In genomic region chr5:55101556-55102276, GRCh38 we compare ENCODE assay signal across 1 cellular context.
TF ChIP-seq lines count a peak whose summit lies in the region.

No MANE protein-coding gene starts in this region.

TF ChIP-seq in SK-N-SH, 30 proteins besides CTCF, POLR2A, EP300 and RAD21 (continued from another document):
- TF ChIP-seq, protein P1, sequence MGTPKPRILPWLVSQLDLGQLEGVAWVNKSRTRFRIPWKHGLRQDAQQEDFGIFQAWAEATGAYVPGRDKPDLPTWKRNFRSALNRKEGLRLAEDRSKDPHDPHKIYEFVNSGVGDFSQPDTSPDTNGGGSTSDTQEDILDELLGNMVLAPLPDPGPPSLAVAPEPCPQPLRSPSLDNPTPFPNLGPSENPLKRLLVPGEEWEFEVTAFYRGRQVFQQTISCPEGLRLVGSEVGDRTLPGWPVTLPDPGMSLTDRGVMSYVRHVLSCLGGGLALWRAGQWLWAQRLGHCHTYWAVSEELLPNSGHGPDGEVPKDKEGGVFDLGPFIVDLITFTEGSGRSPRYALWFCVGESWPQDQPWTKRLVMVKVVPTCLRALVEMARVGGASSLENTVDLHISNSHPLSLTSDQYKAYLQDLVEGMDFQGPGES (IDR thresholded peaks at IDR 0.05; ENCODE audit: low read depth, low read length) = no peak
- TF ChIP-seq RFX5 (IDR thresholded peaks at IDR 0.05; ENCODE audit: low read length) (no peak), TCF12 (IDR thresholded peaks at IDR 0.05) (no peak)
